ENCODE assay signal across 9 cellular contexts in the genomic region with DNA sequence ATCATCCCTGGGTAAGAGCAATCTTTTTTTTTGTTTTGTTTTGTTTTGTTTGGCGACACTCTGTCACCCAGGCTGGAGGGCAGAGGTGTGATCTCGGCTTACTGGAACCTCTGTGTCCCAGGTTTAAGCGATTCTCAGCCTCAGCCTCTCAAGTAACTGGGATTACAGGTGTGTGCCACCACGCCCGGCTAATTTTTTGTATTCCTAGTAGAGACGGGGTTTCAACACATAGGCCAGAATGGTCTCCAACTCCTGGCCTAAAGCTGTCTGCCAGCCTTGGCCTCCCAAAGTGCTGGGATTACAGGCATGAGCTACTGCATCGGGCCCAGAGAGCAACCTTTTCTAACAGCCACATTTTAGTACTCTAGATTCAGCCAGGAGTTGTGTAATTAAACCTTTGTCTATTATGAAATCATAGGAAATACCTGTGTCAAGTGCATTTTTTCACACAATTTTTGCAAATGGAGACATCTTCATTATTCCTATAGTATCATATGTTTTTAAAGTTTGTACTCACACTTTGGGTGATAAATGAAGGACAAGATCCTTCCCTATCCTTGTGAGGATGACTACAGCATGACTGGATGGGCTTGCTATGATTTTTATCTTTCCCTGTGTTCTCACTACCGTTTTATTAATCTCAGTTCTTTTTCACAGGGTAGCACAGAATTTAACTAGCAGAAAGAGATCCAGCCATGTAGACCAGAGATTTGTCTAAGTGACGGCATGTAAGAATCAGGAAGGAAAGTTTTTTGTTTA.
DNase-seq lines count a peak whose midpoint lies in the region; ATAC-seq and TF ChIP-seq lines count a peak whose summit lies in the region.
"Had no signal": no experiment of that assay in that cellular context is flagged by ENCODE, and none has a peak within 500 bp of the region (broad histone marks: within the 10 kb centered on the region; RNA-seq: fewer than 3 reads in every experiment).

No MANE protein-coding gene starts in this region.

- H3K4me2 ChIP-seq in neuronal stem cell (ENCODE audit: insufficient read depth, low read length, poor library complexity, severe bottlenecking): no peak overlapping the region

- peak overlapping the region; percentile 64 for H3K4me3 ChIP-seq in GM12865 (ENCODE audit: low read depth, low read length)
- H3K4me3 ChIP-seq in Peyer's patch: peak overlapping the region in 2 of 4 donors; percentile 54 to 56
- H3K4me3 ChIP-seq in effector memory CD4-positive, alpha-beta T cell (ENCODE audit: insufficient read depth, low read depth, low read length, poor library complexity, severe bottlenecking): no peak overlapping the region
- H3K4me3 ChIP-seq in neuronal stem cell (ENCODE audit: low read length in 2 of 2): peak overlapping the region in 1 of 2 donors; percentile 66
- no peak overlapping the region for H3K4me3 ChIP-seq in right atrium auricular region

- H3K36me3 ChIP-seq in Peyer's patch: no peaks in the 10 kb centered on the region
- H3K36me3 ChIP-seq in effector memory CD4-positive, alpha-beta T cell (ENCODE audit: control insufficient read depth, insufficient read depth, low read length): no peaks in the 10 kb centered on the region
- H3K36me3 ChIP-seq in neuronal stem cell (replicated peaks in 1 of 2; ENCODE audit: control insufficient read depth in 2 of 2, insufficient read depth in 2 of 2, low read length in 2 of 2): peaks cover 0 to 9% of the 10 kb centered on the region in 2 donors
- H3K36me3 ChIP-seq in right atrium auricular region: no peaks in the 10 kb centered on the region

- H2BK12ac ChIP-seq in neuronal stem cell (ENCODE audit: low read length): no peak overlapping the region

- H3K79me1 ChIP-seq in neuronal stem cell (ENCODE audit: low read depth, low read length): no peaks in the 10 kb centered on the region

- peaks cover 0 to 5% (median 0%) of the 10 kb centered on the region in 4 donors for H3K9me3 ChIP-seq in Peyer's patch
- H3K9me3 ChIP-seq in effector memory CD4-positive, alpha-beta T cell (ENCODE audit: control insufficient read depth, low read length): no peaks in the 10 kb centered on the region
- peaks cover 2 to 7% of the 10 kb centered on the region in 2 donors for H3K9me3 ChIP-seq in neuronal stem cell (replicated peaks in 1 of 2; ENCODE audit: control insufficient read depth in 2 of 2, insufficient read depth in 1 of 2, low read depth in 1 of 2, low read length in 2 of 2)
- H3K9me3 ChIP-seq in right atrium auricular region: no peaks in the 10 kb centered on the region

- no peak overlapping the region for H3K23ac ChIP-seq in neuronal stem cell (ENCODE audit: low read depth, low read length, poor library complexity)

- DNase-seq in GM12865 (ENCODE audit: low read depth) (no peak), Peyer's patch (no peak), neuronal stem cell (ENCODE audit: low spot score) (no peak), UCSD-AML1 (lab: John Stamatoyannopoulos, UW; ENCODE audit: unreplicated experiment) (no peak), medulla oblongata (ENCODE audit: extremely low spot score) (no peak), right atrium auricular region (ENCODE audit: low spot score) (no peak)
- DNase-seq in effector memory CD4-positive, alpha-beta T cell: no peak
- DNase-seq: NCI-H1930 had no signal

- no peak overlapping the region for H3K14ac ChIP-seq in neuronal stem cell (ENCODE audit: low read length)

- H3K4ac ChIP-seq in neuronal stem cell (ENCODE audit: low read length): no peak overlapping the region

- WGBS in neuronal stem cell (ENCODE audit: extremely low coverage in 2 of 2, insufficient read length in 2 of 2, insufficient replicate concordance in 1 of 2), 2 donors: no CpG with 5 or more reads among the region's 9 CpGs

- H3K9ac ChIP-seq in neuronal stem cell (ENCODE audit: low read depth, low read length, poor library complexity): no peak overlapping the region

- H3K27me3 ChIP-seq in Peyer's patch (no peaks in the 10 kb centered on the region), neuronal stem cell (ENCODE audit: control insufficient read depth in 3 of 3, insufficient read depth in 3 of 3, low read depth in 1 of 3, low read length in 3 of 3) (no peaks in the 10 kb centered on the region), right atrium auricular region (no peaks in the 10 kb centered on the region)
- no peaks in the 10 kb centered on the region for H3K27me3 ChIP-seq in effector memory CD4-positive, alpha-beta T cell (replicated peaks; ENCODE audit: control insufficient read depth, insufficient read depth, low read length, poor library complexity, severe bottlenecking)

- H4K8ac ChIP-seq in neuronal stem cell (ENCODE audit: low read depth, low read length): no peak overlapping the region

- no peak for ATAC-seq in HG03460 (IDR thresholded peaks at IDR 0.05; ENCODE audit: unreplicated experiment)

- no peak overlapping the region for H2AK5ac ChIP-seq in neuronal stem cell (ENCODE audit: low read depth, low read length)

- no peak overlapping the region for H2BK15ac ChIP-seq in neuronal stem cell (ENCODE audit: low read length)

- no peak overlapping the region for H3K18ac ChIP-seq in neuronal stem cell (ENCODE audit: low read length)

- no peak overlapping the region for H2AFZ ChIP-seq in neuronal stem cell (ENCODE audit: low read length)

- TF ChIP-seq CTCF in GM12865 (IDR thresholded peaks at IDR 0.05; ENCODE audit: insufficient read depth, low read depth, low read length, missing control alignments): no peak
- TF ChIP-seq CTCF in Peyer's patch (IDR thresholded peaks at IDR 0.05): no peak
- TF ChIP-seq CTCF in right atrium auricular region (IDR thresholded peaks at IDR 0.05): no peak

- no peak overlapping the region for H4K91ac ChIP-seq in neuronal stem cell (ENCODE audit: low read depth, low read length, poor library complexity)

- peaks cover 0 to 9% (median 0%) of the 10 kb centered on the region in 4 donors for H3K4me1 ChIP-seq in Peyer's patch
- peaks cover 4% of the 10 kb centered on the region for H3K4me1 ChIP-seq in effector memory CD4-positive, alpha-beta T cell (ENCODE audit: control insufficient read depth, insufficient read depth, low read length, poor library complexity, severe bottlenecking)
- H3K4me1 ChIP-seq in neuronal stem cell (ENCODE audit: control insufficient read depth in 2 of 2, insufficient read depth in 1 of 2, low read depth in 1 of 2, low read length in 2 of 2): no peaks in the 10 kb centered on the region
- H3K4me1 ChIP-seq in right atrium auricular region: peaks cover 0 to 4% of the 10 kb centered on the region in 2 donors

- H2BK120ac ChIP-seq in neuronal stem cell (ENCODE audit: low read depth, low read length): no peak overlapping the region

- H2BK5ac ChIP-seq in neuronal stem cell (ENCODE audit: low read length): no peak overlapping the region

- H3K27ac ChIP-seq in Peyer's patch (peak overlapping the region in 3 of 4 donors; percentile 81 to 86 (median 84)), neuronal stem cell (replicated peaks; ENCODE audit: low read length) (peak overlapping the region; percentile 38), right atrium auricular region (peak overlapping the region in 1 of 2 donors; percentile 73)
- peak overlapping the region; percentile 77 for H3K27ac ChIP-seq in effector memory CD4-positive, alpha-beta T cell (ENCODE audit: insufficient read depth, low read length, poor library complexity, severe bottlenecking)

- no peak for TF ChIP-seq POLR2A in Peyer's patch (IDR thresholded peaks at IDR 0.05)
